In genomic region chr19:50830266-50831025, GRCh38 we compare ENCODE assay signal across 29 cellular contexts. TPM values are rescaled to one million over a fixed set of nuclear protein-coding genes. Genes with fewer than 3 reads are reported as not detected.
DNase-seq lines count a peak whose midpoint lies in the region; ATAC-seq, FAIRE-seq and TF ChIP-seq lines count a peak whose summit lies in the region.
"Had no signal": no experiment of that assay in that cellular context is flagged by ENCODE, and none has a peak within 500 bp of the region (broad histone marks: within the 10 kb centered on the region; RNA-seq: fewer than 3 reads in every experiment).

No MANE protein-coding gene starts in this region.

- no peak for TF ChIP-seq POLR2A in K562 (conservative IDR thresholded peaks at IDR 0.05)

- H4K20me1 ChIP-seq in K562 (replicated peaks; ENCODE audit: control insufficient read depth, insufficient read depth, low read length) = no peaks in the 10 kb centered on the region; the same call in 1 of the 2 replicates
- H4K20me1 ChIP-seq: BLaER1 treated with 17β-estradiol and CSF1 and Interleukin-3, amounts not matched to agents 10 nM and 100 nM had no signal

- H3K27ac ChIP-seq in K562 (ENCODE audit: extremely low read depth, low read depth, low read length) (no peak overlapping the region), neuronal stem cell (replicated peaks; ENCODE audit: low read length) (no peak overlapping the region)
- H3K27ac ChIP-seq: BLaER1 treated with 17β-estradiol and CSF1 and Interleukin-3, amounts not matched to agents 10 nM and 100 nM; GM23248; pancreas; right lobe of liver had no signal

- H2BK120ac ChIP-seq in neuronal stem cell (ENCODE audit: low read depth, low read length) = no peak overlapping the region

- intact Hi-C loops in K562 (cut with micrococcal nuclease) (no loop called here), left ventricle myocardium superior (cut with micrococcal nuclease) (no loop called here)

- H3K27me3 ChIP-seq in K562 (ENCODE audit: control insufficient read depth in 2 of 2, insufficient read depth in 2 of 2, low read length in 2 of 2) (peaks cover 0 to 20% of the 10 kb centered on the region in 2 experiments; a peak in 3 of 5 replicates), neuronal stem cell (ENCODE audit: control insufficient read depth in 3 of 3, insufficient read depth in 3 of 3, low read depth in 1 of 3, low read length in 3 of 3) (peaks cover 0 to 18% (median 15%) of the 10 kb centered on the region in 3 experiments)
- H3K27me3 ChIP-seq: pancreas, right lobe of liver had no signal

- no peaks in the 10 kb centered on the region for H3K9me1 ChIP-seq in K562 (ENCODE audit: control insufficient read depth, insufficient read depth, low read length)

- no peaks in the 10 kb centered on the region for H3K9me3 ChIP-seq in K562 (replicated peaks; ENCODE audit: control insufficient read depth, insufficient read depth, low read depth, low read length)
- H3K9me3 ChIP-seq in neuronal stem cell (replicated peaks in 1 of 2; ENCODE audit: control insufficient read depth in 2 of 2, insufficient read depth in 1 of 2, low read depth in 1 of 2, low read length in 2 of 2) = peaks cover 4 to 6% of the 10 kb centered on the region in 2 donors
- H3K9me3 ChIP-seq: pancreas, right lobe of liver had no signal

- no peak overlapping the region for H2AK5ac ChIP-seq in neuronal stem cell (ENCODE audit: low read depth, low read length)

- H4K8ac ChIP-seq in neuronal stem cell (ENCODE audit: low read depth, low read length) = no peak overlapping the region

- no peak overlapping the region for H2BK12ac ChIP-seq in neuronal stem cell (ENCODE audit: low read length)

- H2AFZ ChIP-seq in K562 (ENCODE audit: low read depth, low read length) (no peak overlapping the region), neuronal stem cell (ENCODE audit: low read length) (no peak overlapping the region)
- H2AFZ ChIP-seq: GM23248 had no signal

- peak overlapping the region; percentile 25 for H3K23ac ChIP-seq in neuronal stem cell (ENCODE audit: low read depth, low read length, poor library complexity)

- BruUV-seq in K562 (replicated peaks; lab: Mats Ljungman, UMichigan) = no TSS peak

- DNase-seq in D721Med (ENCODE audit: insufficient read length, low spot score) = peak; percentile 8
- DNase-seq in K562 (ENCODE audit: extremely low read depth in 1 of 4, low spot score in 3 of 4) = no peak
- DNase-seq in neuronal stem cell (ENCODE audit: low spot score) = no peak
- DNase-seq in left ventricle myocardium superior = no peak
- DNase-seq: ACHN; activated naive CD4-positive, alpha-beta T cell treated with Interleukin-2 at 50 U/mL for 16 hours; activated T-cell treated with anti-CD3 and anti-CD28 coated beads, Interleukin-2, amount 50 U/mL, for 4 hours; amniotic stem cell; GM23248; head of caudate nucleus; natural killer cell; NCI-H1092; NCI-H2081 treated with DMSO at 0.1 percent for 48 hours; OCI-M1; pancreas; right lobe of liver; Right ventricle myocardium superior; stimulated activated CD4-positive, alpha-beta T cell treated with anti-CD3 and anti-CD28 coated beads, Interleukin-15, amount 100 ng/mL, for 24 hours; T-helper 1 cell had no signal

- H3K9ac ChIP-seq in K562 (ENCODE audit: insufficient read depth in 1 of 2, low read depth in 2 of 2, low read length in 2 of 2) (peak overlapping the region in 1 of 2 experiments; percentile 28; a peak in 1 of 4 replicates), neuronal stem cell (ENCODE audit: low read depth, low read length, poor library complexity) (no peak overlapping the region)
- H3K9ac ChIP-seq: BLaER1 treated with 17β-estradiol and CSF1 and Interleukin-3, amounts not matched to agents 10 nM and 100 nM; GM23248 had no signal

- no peak for ATAC-seq in K562
- no peak for ATAC-seq in GM21717 (IDR thresholded peaks at IDR 0.05; ENCODE audit: unreplicated experiment)
- no peak for ATAC-seq in HG03196 (IDR thresholded peaks at IDR 0.05; ENCODE audit: unreplicated experiment)
- no peak for ATAC-seq in left ventricle myocardium superior
- ATAC-seq: activated T-cell treated with anti-CD3 and anti-CD28 coated beads, Interleukin-2, amount 50 U/mL, for 4 hours; left lobe of liver; natural killer cell had no signal

- in situ Hi-C loops in K562 (cut with MboI) = no loop called here

- H2BK15ac ChIP-seq in neuronal stem cell (ENCODE audit: low read length) = no peak overlapping the region

- H3K4me2 ChIP-seq in K562 (ENCODE audit: insufficient read depth, low read length) (no peak overlapping the region), neuronal stem cell (ENCODE audit: insufficient read depth, low read length, poor library complexity, severe bottlenecking) (no peak overlapping the region)

- H3K14ac ChIP-seq in neuronal stem cell (ENCODE audit: low read length) = no peak overlapping the region

- TF ChIP-seq CTCF in D721Med (IDR thresholded peaks at IDR 0.05; ENCODE audit: insufficient read depth, missing control alignments) = no peak
- no peak for TF ChIP-seq CTCF in K562 (IDR thresholded peaks at IDR 0.05 in 2 of 3, conservative IDR thresholded peaks at IDR 0.05 in 1 of 3; ENCODE audit: insufficient read depth in 2 of 3, low read depth in 1 of 3, low read length in 3 of 3)

- H3K36me3 ChIP-seq in K562 (ENCODE audit: control insufficient read depth, insufficient read depth, low read length) (no peaks in the 10 kb centered on the region), neuronal stem cell (replicated peaks in 1 of 2; ENCODE audit: control insufficient read depth in 2 of 2, insufficient read depth in 2 of 2, low read length in 2 of 2) (no peaks in the 10 kb centered on the region)
- H3K36me3 ChIP-seq: BLaER1 treated with 17β-estradiol and CSF1 and Interleukin-3, amounts not matched to agents 10 nM and 100 nM; pancreas; right lobe of liver had no signal

- H3K79me1 ChIP-seq in neuronal stem cell (ENCODE audit: low read depth, low read length) = no peaks in the 10 kb centered on the region

- CTCF ChIA-PET in K562 (lab: Yijun Ruan, JAX; ENCODE audit: low intra/inter-chr PET ratio) = no interaction called here

- 40% methylated on average over 15 of the region's 17 CpGs for WGBS in K562 (ENCODE audit: insufficient coverage, low coverage, missing lambda C conversion rate)
- no CpG with 5 or more reads among the region's 17 CpGs for WGBS in neuronal stem cell (ENCODE audit: extremely low coverage in 2 of 2, insufficient read length in 2 of 2, insufficient replicate concordance in 1 of 2), 2 donors

- FAIRE-seq in D721Med (lab: Jason Lieb, UNC) = no peak
- no peak for FAIRE-seq in K562 (lab: Jason Lieb, UNC)
- FAIRE-seq: endothelial cell of umbilical vein, pancreas had no signal

- TF ChIP-seq EP300 in K562 (IDR thresholded peaks at IDR 0.05; ENCODE audit: low read length) = no peak

- H3K4me3 ChIP-seq in K562 (no peak overlapping the region), neuronal stem cell (ENCODE audit: low read length in 2 of 2) (peak overlapping the region in 1 of 2 donors; percentile 57)
- H3K4me3 ChIP-seq: BLaER1 treated with 17β-estradiol and CSF1 and Interleukin-3, amounts not matched to agents 10 nM and 100 nM; GM23248; pancreas; right lobe of liver had no signal

- no peak overlapping the region for H4K91ac ChIP-seq in neuronal stem cell (ENCODE audit: low read depth, low read length, poor library complexity)

- no peak overlapping the region for H3K18ac ChIP-seq in neuronal stem cell (ENCODE audit: low read length)

- no peak for TF ChIP-seq RAD21 in K562 (CRISPR knock-in tag; conservative IDR thresholded peaks at IDR 0.05 in 1 of 2, IDR thresholded peaks at IDR 0.05 in 1 of 2)

- H3K4me1 ChIP-seq in K562 (replicated peaks in 1 of 2; ENCODE audit: control insufficient read depth in 2 of 2, insufficient read depth in 2 of 2, low read length in 2 of 2) (peaks cover 9 to 14% of the 10 kb centered on the region in 2 experiments; a peak in 4 of 5 replicates), neuronal stem cell (ENCODE audit: control insufficient read depth in 2 of 2, insufficient read depth in 1 of 2, low read depth in 1 of 2, low read length in 2 of 2) (peaks cover 0 to 3% of the 10 kb centered on the region in 2 donors)
- H3K4me1 ChIP-seq: pancreas, right lobe of liver had no signal

- no peak overlapping the region for H3K4ac ChIP-seq in neuronal stem cell (ENCODE audit: low read length)

- no peak overlapping the region for H2BK5ac ChIP-seq in neuronal stem cell (ENCODE audit: low read length)

- H3K79me2 ChIP-seq in K562 (ENCODE audit: control insufficient read depth, insufficient read depth, low read length) = no peaks in the 10 kb centered on the region

- POLR2A ChIA-PET in K562 (lab: Yijun Ruan, JAX) = interaction anchor here (1.0 to 2.2 kb wide), 2 partner anchors 9 to 26 kb away, joined by 3 to 13 read pairs; no protein-coding TSS in a partner anchor

RNA-seq across cellular contexts. Expression of gene KLK15, which starts 2.9 kb away (rescaled TPM):
- not detected in 2 replicates for total RNA-seq in K562 (2011; cell fraction: chromatin; rRNA removed; ENCODE audit: low replicate concordance)
- not detected in 2 replicates for total RNA-seq in K562 (2011; cell fraction: nucleolus; rRNA removed)
- total RNA-seq in K562 (2011; cell fraction: nucleoplasm; rRNA removed) = not detected in 2 replicates
- total RNA-seq in K562 (2014; rRNA removed) = not detected in 2 replicates
- total RNA-seq in K562 (2014; rRNA removed; fragmentation: Illumina TruSeq; extraction: Trizol) = not detected in 2 replicates
- not detected in 2 replicates for total RNA-seq in K562 (2015; rRNA removed; fragmentation: Illumina TruSeq; extraction: Trizol)
- total RNA-seq in K562 (2021) = not detected in 2 replicates
- not detected in 2 replicates for polyA plus RNA-seq in K562 (2011; rRNA removed)
- polyA plus RNA-seq in K562 (2011; cell fraction: cytosol; rRNA removed) = not detected in 2 replicates
- polyA plus RNA-seq in K562 (2011; cell fraction: nucleus; rRNA removed) = not detected in 2 replicates
- not detected in 2 replicates for polyA plus RNA-seq in K562 (2012)
- polyA plus RNA-seq in K562 (2014; fragmentation: Illumina TruSeq; extraction: Trizol) = not detected in 2 replicates
- not detected for polyA plus RNA-seq in K562 (2014; fragmentation: Nextera tagmentation; extraction: Ambion mirVana)
- polyA plus RNA-seq in K562 (2014; rRNA removed) = not detected in 2 replicates
- not detected in 2 replicates for polyA minus RNA-seq in K562 (2011; rRNA and poly(A)+ RNA removed)
- polyA minus RNA-seq in K562 (2011; cell fraction: cytosol; rRNA and poly(A)+ RNA removed) = not detected in 2 replicates
- polyA minus RNA-seq in K562 (2011; cell fraction: nucleus; rRNA and poly(A)+ RNA removed) = not detected in 2 replicates
- not detected for polyA plus RNA-seq in neuronal stem cell (2013, experiment 1 of 2)
- not detected for polyA plus RNA-seq in neuronal stem cell (2013, experiment 2 of 2)
- not detected for total RNA-seq in left ventricle myocardium superior
- total RNA-seq: activated T-cell treated with anti-CD3 and anti-CD28 coated beads, Interleukin-2, amount 50 U/mL, for 4 hours; cardiac septum; dermis microvascular lymphatic vessel endothelial cell; endothelial cell of umbilical vein; GM23248; left lobe of liver; mesenteric fat pad; natural killer cell; pancreas; right lobe of liver; Right ventricle myocardium superior; subcutaneous adipose tissue; ureter had no signal
- polyA plus RNA-seq: endothelial cell of umbilical vein, GM23248 had no signal

RNA-seq across cellular contexts. Expression of gene KLK1, which starts 6.9 kb away (rescaled TPM):
- 12.6 and 15.0 TPM in 2 replicates for total RNA-seq in K562 (2011; cell fraction: chromatin; rRNA removed; ENCODE audit: low replicate concordance)
- 8.7 and 9.7 TPM in 2 replicates for total RNA-seq in K562 (2011; cell fraction: nucleolus; rRNA removed)
- total RNA-seq in K562 (2011; cell fraction: nucleoplasm; rRNA removed) = 14.8 and 17.8 TPM in 2 replicates
- total RNA-seq in K562 (2014; rRNA removed) (1.2 and 3.1 TPM in 2 replicates), K562 (2014; rRNA removed; fragmentation: Illumina TruSeq; extraction: Trizol) (1.5 TPM in 2 replicates), K562 (2015; rRNA removed; fragmentation: Illumina TruSeq; extraction: Trizol) (0.87 and 1.3 TPM in 2 replicates), K562 (2021) (9.3 and 11.7 TPM in 2 replicates), left ventricle myocardium superior (not detected)
- polyA plus RNA-seq in K562 (2011; rRNA removed) (9.6 and 13.5 TPM in 2 replicates), K562 (2014; fragmentation: Illumina TruSeq; extraction: Trizol) (14.3 and 15.4 TPM in 2 replicates), K562 (2014; fragmentation: Nextera tagmentation; extraction: Ambion mirVana) (10 to 100 TPM in 1 of 2 experiments, 1 to 10 TPM in 1; 9.1 to 10.3 TPM), K562 (2014; rRNA removed) (5.3 and 9.8 TPM in 2 replicates)
- 16.9 and 24.1 TPM in 2 replicates for polyA plus RNA-seq in K562 (2011; cell fraction: cytosol; rRNA removed)
- 23.3 and 36.6 TPM in 2 replicates for polyA plus RNA-seq in K562 (2011; cell fraction: nucleus; rRNA removed)
- polyA plus RNA-seq in K562 (2012) = 13.7 and 31.9 TPM in 2 replicates
- polyA minus RNA-seq in K562 (2011; rRNA and poly(A)+ RNA removed) = 8.6 and 11.7 TPM in 2 replicates
- polyA minus RNA-seq in K562 (2011; cell fraction: cytosol; rRNA and poly(A)+ RNA removed) = 8.4 and 11.9 TPM in 2 replicates
- polyA minus RNA-seq in K562 (2011; cell fraction: nucleus; rRNA and poly(A)+ RNA removed) = 7.9 and 10.4 TPM in 2 replicates
- polyA plus RNA-seq in neuronal stem cell (2013, experiment 1 of 2) = not detected
- polyA plus RNA-seq in neuronal stem cell (2013, experiment 2 of 2) = not detected
- total RNA-seq: cardiac septum, dermis microvascular lymphatic vessel endothelial cell, endothelial cell of umbilical vein, GM23248, natural killer cell, right lobe of liver, Right ventricle myocardium superior had no signal
- polyA plus RNA-seq: GM23248 had no signal

RNA-seq across cellular contexts. Expression of gene KLK3, which starts 24.3 kb away (rescaled TPM):
- total RNA-seq in K562 (2011; cell fraction: chromatin; rRNA removed; ENCODE audit: low replicate concordance) = not detected in 2 replicates
- total RNA-seq in K562 (2011; cell fraction: nucleolus; rRNA removed) = not detected in 2 replicates
- not detected in 2 replicates for total RNA-seq in K562 (2011; cell fraction: nucleoplasm; rRNA removed)
- not detected in 2 replicates for total RNA-seq in K562 (2014; rRNA removed)
- not detected in 2 replicates for total RNA-seq in K562 (2014; rRNA removed; fragmentation: Illumina TruSeq; extraction: Trizol)
- total RNA-seq in K562 (2015; rRNA removed; fragmentation: Illumina TruSeq; extraction: Trizol) = not detected in 2 replicates
- not detected in 2 replicates for total RNA-seq in K562 (2021)
- polyA plus RNA-seq in K562 (2011; rRNA removed) = not detected in 2 replicates
- not detected in 2 replicates for polyA plus RNA-seq in K562 (2011; cell fraction: cytosol; rRNA removed)
- polyA plus RNA-seq in K562 (2011; cell fraction: nucleus; rRNA removed) = not detected in 2 replicates
- not detected in 2 replicates for polyA plus RNA-seq in K562 (2012)
- polyA plus RNA-seq in K562 (2014; fragmentation: Illumina TruSeq; extraction: Trizol) = not detected in 2 replicates
- not detected for polyA plus RNA-seq in K562 (2014; fragmentation: Nextera tagmentation; extraction: Ambion mirVana)
- polyA plus RNA-seq in K562 (2014; rRNA removed) = not detected in 2 replicates
- polyA minus RNA-seq in K562 (2011; rRNA and poly(A)+ RNA removed) = not detected in 2 replicates
- not detected in 2 replicates for polyA minus RNA-seq in K562 (2011; cell fraction: cytosol; rRNA and poly(A)+ RNA removed)
- polyA minus RNA-seq in K562 (2011; cell fraction: nucleus; rRNA and poly(A)+ RNA removed) = not detected in 2 replicates
- not detected for polyA plus RNA-seq in neuronal stem cell (2013, experiment 1 of 2)
- not detected for polyA plus RNA-seq in neuronal stem cell (2013, experiment 2 of 2)
- total RNA-seq in left ventricle myocardium superior = not detected
- total RNA-seq: activated T-cell treated with anti-CD3 and anti-CD28 coated beads, Interleukin-2, amount 50 U/mL, for 4 hours; cardiac septum; dermis microvascular lymphatic vessel endothelial cell; endothelial cell of umbilical vein; GM23248; left lobe of liver; mesenteric fat pad; natural killer cell; pancreas; right lobe of liver; Right ventricle myocardium superior; subcutaneous adipose tissue; ureter had no signal
- polyA plus RNA-seq: endothelial cell of umbilical vein, GM23248 had no signal

RNA-seq across cellular contexts. Expression of gene ACP4, which starts 40.2 kb away (rescaled TPM):
- total RNA-seq in K562 (2011; cell fraction: chromatin; rRNA removed; ENCODE audit: low replicate concordance) = not detected in 2 replicates
- not detected in 2 replicates for total RNA-seq in K562 (2011; cell fraction: nucleolus; rRNA removed)
- not detected in 2 replicates for total RNA-seq in K562 (2011; cell fraction: nucleoplasm; rRNA removed)
- total RNA-seq in K562 (2014; rRNA removed) (not detected in 2 replicates), K562 (2014; rRNA removed; fragmentation: Illumina TruSeq; extraction: Trizol) (not detected in 2 replicates), K562 (2015; rRNA removed; fragmentation: Illumina TruSeq; extraction: Trizol) (not detected in 2 replicates), K562 (2021) (not detected in 2 replicates), left ventricle myocardium superior (not detected)
- polyA plus RNA-seq in K562 (2011; rRNA removed) (not detected in 2 replicates), K562 (2014; fragmentation: Illumina TruSeq; extraction: Trizol) (not detected in 2 replicates), K562 (2014; fragmentation: Nextera tagmentation; extraction: Ambion mirVana) (not detected), K562 (2014; rRNA removed) (not detected in 2 replicates)
- not detected in 2 replicates for polyA plus RNA-seq in K562 (2011; cell fraction: cytosol; rRNA removed)
- polyA plus RNA-seq in K562 (2011; cell fraction: nucleus; rRNA removed) = not detected in 2 replicates
- polyA plus RNA-seq in K562 (2012) = not detected in 2 replicates
- polyA minus RNA-seq in K562 (2011; rRNA and poly(A)+ RNA removed) = not detected in 2 replicates
- not detected in 2 replicates for polyA minus RNA-seq in K562 (2011; cell fraction: cytosol; rRNA and poly(A)+ RNA removed)
- polyA minus RNA-seq in K562 (2011; cell fraction: nucleus; rRNA and poly(A)+ RNA removed) = not detected in 2 replicates
- not detected for polyA plus RNA-seq in neuronal stem cell (2013, experiment 1 of 2)
- polyA plus RNA-seq in neuronal stem cell (2013, experiment 2 of 2) = not detected
- total RNA-seq: activated T-cell treated with anti-CD3 and anti-CD28 coated beads, Interleukin-2, amount 50 U/mL, for 4 hours; cardiac septum; dermis microvascular lymphatic vessel endothelial cell; endothelial cell of umbilical vein; GM23248; left lobe of liver; mesenteric fat pad; natural killer cell; pancreas; Right ventricle myocardium superior; subcutaneous adipose tissue; ureter had no signal
- polyA plus RNA-seq: endothelial cell of umbilical vein, GM23248, pancreas had no signal

RNA-seq across cellular contexts. Expression of gene KLK2, which starts 42.8 kb away (rescaled TPM):
- 1.3 and 4.1 TPM in 2 replicates for total RNA-seq in K562 (2011; cell fraction: chromatin; rRNA removed; ENCODE audit: low replicate concordance)
- total RNA-seq in K562 (2011; cell fraction: nucleolus; rRNA removed) = 1.3 and 1.8 TPM in 2 replicates
- 0.88 and 2.5 TPM in 2 replicates for total RNA-seq in K562 (2011; cell fraction: nucleoplasm; rRNA removed)
- total RNA-seq in K562 (2014; rRNA removed) (not detected in 2 replicates), K562 (2014; rRNA removed; fragmentation: Illumina TruSeq; extraction: Trizol) (0.47 TPM in 1 of 2 replicates, not detected in the other), K562 (2015; rRNA removed; fragmentation: Illumina TruSeq; extraction: Trizol) (0.18 and 0.38 TPM in 2 replicates), K562 (2021) (0.24 and 0.74 TPM in 2 replicates), left ventricle myocardium superior (not detected)
- polyA plus RNA-seq in K562 (2011; rRNA removed) (0.31 and 0.39 TPM in 2 replicates), K562 (2014; fragmentation: Illumina TruSeq; extraction: Trizol) (0.25 and 0.69 TPM in 2 replicates), K562 (2014; fragmentation: Nextera tagmentation; extraction: Ambion mirVana) (under 1 TPM; 0.11 to 0.22 TPM), K562 (2014; rRNA removed) (0.11 and 0.46 TPM in 2 replicates)
- 0.52 TPM in 1 of 2 replicates, not detected in the other for polyA plus RNA-seq in K562 (2011; cell fraction: cytosol; rRNA removed)
- polyA plus RNA-seq in K562 (2011; cell fraction: nucleus; rRNA removed) = 0.94 and 2.9 TPM in 2 replicates
- polyA plus RNA-seq in K562 (2012) = 0.40 and 0.76 TPM in 2 replicates
- polyA minus RNA-seq in K562 (2011; rRNA and poly(A)+ RNA removed) = 0.42 TPM in 1 of 2 replicates, not detected in the other
- polyA minus RNA-seq in K562 (2011; cell fraction: cytosol; rRNA and poly(A)+ RNA removed) = not detected in 2 replicates
- 0.40 and 0.44 TPM in 2 replicates for polyA minus RNA-seq in K562 (2011; cell fraction: nucleus; rRNA and poly(A)+ RNA removed)
- polyA plus RNA-seq in neuronal stem cell (2013, experiment 1 of 2) = 0.06 TPM
- polyA plus RNA-seq in neuronal stem cell (2013, experiment 2 of 2) = 0.03 TPM
- total RNA-seq: activated T-cell treated with anti-CD3 and anti-CD28 coated beads, Interleukin-2, amount 50 U/mL, for 4 hours; cardiac septum; dermis microvascular lymphatic vessel endothelial cell; endothelial cell of umbilical vein; GM23248; left lobe of liver; mesenteric fat pad; natural killer cell; pancreas; right lobe of liver; Right ventricle myocardium superior; ureter had no signal
- polyA plus RNA-seq: endothelial cell of umbilical vein, GM23248 had no signal
